1 cellular context compared by ENCODE assay signal in genomic region chr7:66699998-66700397, GRCh38.
TF ChIP-seq lines count a peak whose summit lies in the region.

No MANE protein-coding gene starts in this region.

TF ChIP-seq in HepG2, 621 proteins besides CTCF, POLR2A, EP300 and RAD21:
- no peak for TF ChIP-seq GLMP (CRISPR knock-in tag; IDR thresholded peaks at IDR 0.05; ENCODE audit: borderline replicate concordance)
- TF ChIP-seq POLR2G (IDR thresholded peaks at IDR 0.05; ENCODE audit: low read depth, low read length) = peak; percentile 13; the same call in 1 of the 2 replicates
